In genomic region chrX:13471269-13471668, GRCh38 we compare ENCODE assay signal across 17 cellular contexts.
DNase-seq lines count a peak whose midpoint lies in the region; ATAC-seq, FAIRE-seq and TF ChIP-seq lines count a peak whose summit lies in the region.
"Had no signal": no experiment of that assay in that cellular context is flagged by ENCODE, and none has a peak within 500 bp of the region (broad histone marks: within the 10 kb centered on the region; RNA-seq: fewer than 3 reads in every experiment).

No MANE protein-coding gene starts in this region.

- peaks cover 5% of the 10 kb centered on the region for H3K9me3 Mint-ChIP-seq in neural progenitor cell

- H3K9me3 ChIP-seq in neural progenitor cell (ENCODE audit: low read depth): no peaks in the 10 kb centered on the region
- H3K9me3 ChIP-seq: esophagus muscularis mucosa, prostate gland had no signal

- H3K27me3 Mint-ChIP-seq in neural progenitor cell (ENCODE audit: insufficient read depth, low read depth): peaks cover 7% of the 10 kb centered on the region

- no peak overlapping the region for H2AFZ ChIP-seq in neural progenitor cell (replicated peaks)
- H2AFZ ChIP-seq: GM23248 had no signal

- peak overlapping the region; percentile 2 for H3K4me2 ChIP-seq in neural progenitor cell

- H3K79me2 ChIP-seq in neural progenitor cell (ENCODE audit: low read depth): no peaks in the 10 kb centered on the region

- H3K27ac Mint-ChIP-seq in neural progenitor cell: peak overlapping the region; percentile 86

- H3F3A ChIP-seq in neural progenitor cell (ENCODE audit: low read depth): peaks cover 28% of the 10 kb centered on the region

- TF ChIP-seq POLR2A in GM12891 (IDR thresholded peaks at IDR 0.05; ENCODE audit: low read depth, low read length): no peak

- H3K4me1 Mint-ChIP-seq in neural progenitor cell: peaks cover 30% of the 10 kb centered on the region

- DNase-seq in GM12891 (ENCODE audit: insufficient read length, low spot score) (no peak), NCI-H82 treated with DMSO at 0.1 percent for 48 hours (lab: John Stamatoyannopoulos, UW; ENCODE audit: unreplicated experiment) (peak; percentile 54), ecto neural progenitor cell (ENCODE audit: low spot score) (peak; percentile 54), neural progenitor cell (ENCODE audit: low spot score) (peak; percentile 39), NCI-H1694 treated with DMSO at 0.1 percent for 48 hours (lab: John Stamatoyannopoulos, UW) (no peak)
- DNase-seq: activated CD4-positive, alpha-beta T cell treated with anti-CD3 and anti-CD28 coated beads for 1 hour; GM23248; NCI-H1930; NCI-H526 treated with DMSO at 0.1 percent for 48 hours; small intestine; stimulated activated CD4-positive, alpha-beta T cell treated with anti-CD3 and anti-CD28 coated beads, Interleukin-4, amount 100 ng/mL, for 1 hour; substantia nigra had no signal

- no peak for ATAC-seq in HG03521 (IDR thresholded peaks at IDR 0.05; ENCODE audit: unreplicated experiment)
- no peak for ATAC-seq in GM18870 (IDR thresholded peaks at IDR 0.05; ENCODE audit: unreplicated experiment)

- TF ChIP-seq CTCF in neural progenitor cell (IDR thresholded peaks at IDR 0.05): no peak

- H3K27me3 ChIP-seq in neural progenitor cell: no peaks in the 10 kb centered on the region

- no peak overlapping the region for H3K9ac ChIP-seq in neural progenitor cell
- H3K9ac ChIP-seq: GM23248 had no signal

- peak overlapping the region; percentile 44 for H3K4me3 Mint-ChIP-seq in neural progenitor cell

- FAIRE-seq in GM12891 (lab: Jason Lieb, UNC): peak; percentile 16
- FAIRE-seq: GM18507, small intestine had no signal

- H4K20me1 ChIP-seq in neural progenitor cell (ENCODE audit: low read depth): no peaks in the 10 kb centered on the region

- no peak overlapping the region for H3K27ac ChIP-seq in neural progenitor cell
- H3K27ac ChIP-seq: esophagus muscularis mucosa, GM23248, prostate gland had no signal

- no peaks in the 10 kb centered on the region for H3K36me3 Mint-ChIP-seq in neural progenitor cell

- H3K4me3 ChIP-seq in neural progenitor cell: no peak overlapping the region
- H3K4me3 ChIP-seq: esophagus muscularis mucosa, GM23248, prostate gland had no signal

- peaks cover 43% of the 10 kb centered on the region for H3K4me1 ChIP-seq in neural progenitor cell
- H3K4me1 ChIP-seq: prostate gland had no signal

- no peaks in the 10 kb centered on the region for H3K36me3 ChIP-seq in neural progenitor cell
- H3K36me3 ChIP-seq: esophagus muscularis mucosa, prostate gland had no signal

TF ChIP-seq in GM12891, 5 proteins besides CTCF, POLR2A, EP300 and RAD21:
- TF ChIP-seq SPI1 (IDR thresholded peaks at IDR 0.05; ENCODE audit: low read depth, low read length) (no peak), TAF1 (IDR thresholded peaks at IDR 0.05; ENCODE audit: low read depth, low read length) (no peak), POLR2AphosphoS5 (IDR thresholded peaks at IDR 0.05; ENCODE audit: low read depth, low read length) (no peak), PAX5 (IDR thresholded peaks at IDR 0.05; ENCODE audit: insufficient read depth, low read length, severe bottlenecking) (no peak), POU2F2 (IDR thresholded peaks at IDR 0.05; ENCODE audit: low read depth, low read length) (no peak)

Comparison
In these comparisons a context has a peak if more than half of its experiments do, and no peak if none do; other contexts are left out.
1. DNase-seq: peak in NCI-H82 treated with DMSO at 0.1 percent for 48 hours (single experiment), ecto neural progenitor cell (single experiment) and neural progenitor cell (single experiment); none in GM12891 (single experiment) and NCI-H1694 treated with DMSO at 0.1 percent for 48 hours (single experiment).